27 cellular contexts compared by ENCODE assay signal in the genomic region with DNA sequence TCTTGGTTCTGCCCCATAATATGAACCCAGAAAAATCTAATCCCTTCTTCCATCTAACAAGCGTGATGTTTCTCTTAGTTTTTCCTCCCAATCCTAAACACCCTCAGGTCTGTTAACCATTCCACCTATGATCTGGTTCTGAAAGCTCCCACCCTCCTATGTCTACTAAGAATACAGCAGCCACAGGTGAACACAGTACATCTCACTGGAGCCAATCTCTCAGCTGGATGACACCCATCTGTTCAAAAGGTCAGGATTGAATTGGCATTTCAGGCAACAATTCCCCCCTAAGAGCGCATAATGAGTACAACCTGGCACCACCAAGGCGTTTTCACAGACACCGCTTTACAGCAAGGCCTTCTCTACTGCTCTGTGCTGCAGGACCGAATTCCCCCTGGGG. TPM values are rescaled to one million over a fixed set of nuclear protein-coding genes. Genes with fewer than 3 reads are reported as not detected.
DNase-seq lines count a peak whose midpoint lies in the region; TF ChIP-seq lines count a peak whose summit lies in the region.
"Had no signal": no experiment of that assay in that cellular context is flagged by ENCODE, and none has a peak within 500 bp of the region (broad histone marks: within the 10 kb centered on the region; RNA-seq: fewer than 3 reads in every experiment).

No MANE protein-coding gene starts in this region.

- POLR2A ChIA-PET in activated CD4-positive, alpha-beta memory T cell treated with anti-CD3 and anti-CD28 coated beads for 36 hours (lab: Charles Lee): no interaction called here

- H3F3A ChIP-seq in smooth muscle cell (ENCODE audit: low read depth): no peaks in the 10 kb centered on the region

- no peaks in the 10 kb centered on the region for H3K9me3 Mint-ChIP-seq in activated naive CD8-positive, alpha-beta T cell (ENCODE audit: low read depth)
- H3K9me3 Mint-ChIP-seq in activated naive CD8-positive, alpha-beta T cell treated with anti-CD3 and anti-CD28 coated beads for 36 hours: peaks cover 2% of the 10 kb centered on the region
- no peaks in the 10 kb centered on the region for H3K9me3 Mint-ChIP-seq in activated CD4-positive, alpha-beta memory T cell treated with anti-CD3 and anti-CD28 coated beads for 36 hours
- H3K9me3 Mint-ChIP-seq in dendritic cell treated with granulocyte-macrophage colony-stimulating factor and Interleukin-4, amounts not matched to agents 40 ng/mL and 50 ng/mL, for 4 days: no peaks in the 10 kb centered on the region
- H3K9me3 Mint-ChIP-seq: memory B cell had no signal

- intact Hi-C loops in activated CD4-positive, alpha-beta memory T cell treated with anti-CD3 and anti-CD28 coated beads for 36 hours (cut with micrococcal nuclease): no loop called here
- intact Hi-C loops in dendritic cell treated with granulocyte-macrophage colony-stimulating factor and Interleukin-4, amounts not matched to agents 40 ng/mL and 50 ng/mL, for 4 days (cut with micrococcal nuclease): no loop called here

- H3K9me3 ChIP-seq in subcutaneous abdominal adipose tissue (ENCODE audit: control insufficient read depth in 5 of 5, low read length in 5 of 5) (no peaks in the 10 kb centered on the region), smooth muscle cell (replicated peaks; ENCODE audit: low read depth) (no peaks in the 10 kb centered on the region)
- H3K9me3 ChIP-seq: BLaER1 treated with 17β-estradiol and CSF1 and Interleukin-3, amounts not matched to agents 10 nM and 100 nM; thoracic aorta had no signal

- H3K27ac ChIP-seq in subcutaneous abdominal adipose tissue (ENCODE audit: low read depth, low read length): peak overlapping the region; percentile 13
- H3K27ac ChIP-seq in smooth muscle cell (ENCODE audit: low read depth): no peak overlapping the region
- H3K27ac ChIP-seq: coronary artery, thoracic aorta had no signal

- H3K27ac Mint-ChIP-seq in activated naive CD8-positive, alpha-beta T cell: peak overlapping the region; percentile 43
- H3K27ac Mint-ChIP-seq in activated naive CD8-positive, alpha-beta T cell treated with anti-CD3 and anti-CD28 coated beads for 36 hours: no peak overlapping the region
- H3K27ac Mint-ChIP-seq in activated CD4-positive, alpha-beta memory T cell treated with anti-CD3 and anti-CD28 coated beads for 36 hours: peak overlapping the region; percentile 44
- H3K27ac Mint-ChIP-seq in dendritic cell treated with granulocyte-macrophage colony-stimulating factor and Interleukin-4, amounts not matched to agents 40 ng/mL and 50 ng/mL, for 4 days: peak overlapping the region; percentile 88
- H3K27ac Mint-ChIP-seq: memory B cell had no signal

- no peak overlapping the region for H3K4me3 ChIP-seq in subcutaneous abdominal adipose tissue (ENCODE audit: low read depth in 1 of 5, low read length in 5 of 5)
- H3K4me3 ChIP-seq in smooth muscle cell: no peak overlapping the region
- H3K4me3 ChIP-seq: BLaER1 treated with 17β-estradiol and CSF1 and Interleukin-3, amounts not matched to agents 10 nM and 100 nM; coronary artery; GM23248; thoracic aorta had no signal

- no peak for DNase-seq in activated naive CD8-positive, alpha-beta T cell treated with anti-CD3 and anti-CD28 coated beads for 36 hours
- no peak for DNase-seq in activated CD4-positive, alpha-beta memory T cell treated with anti-CD3 and anti-CD28 coated beads for 36 hours
- DNase-seq in smooth muscle cell (lab: John Stamatoyannopoulos, UW; ENCODE audit: unreplicated experiment): no peak
- no peak for DNase-seq in nucleus accumbens (lab: John Stamatoyannopoulos, UW)
- no peak for DNase-seq in T-helper 9 cell
- DNase-seq: activated CD8-positive, alpha-beta memory T cell treated with anti-CD3 and anti-CD28 coated beads for 24 hours; activated naive CD4-positive, alpha-beta T cell treated with Interleukin-2 at 50 U/mL for 16 hours; activated T-cell treated with anti-CD3 and anti-CD28 coated beads, Interleukin-2, amount 50 U/mL, for 1 hour; aorta; glutamatergic neuron; IMR-90; MV-4-11; NCI-H1436 treated with DMSO at 0.1 percent for 48 hours; NCI-H774; small intestine; stimulated activated naive CD4-positive, alpha-beta T cell treated with Interleukin-2 at 50 U/mL for 16 hours had no signal

- no peak overlapping the region for H2AFZ ChIP-seq in smooth muscle cell (ENCODE audit: low read depth)
- H2AFZ ChIP-seq: GM23248 had no signal

- H3K36me3 ChIP-seq in subcutaneous abdominal adipose tissue (ENCODE audit: control insufficient read depth in 5 of 5, insufficient read depth in 5 of 5, low read length in 5 of 5) (peaks cover 8 to 58% (median 45%) of the 10 kb centered on the region in 5 donors), smooth muscle cell (ENCODE audit: low read depth) (peaks cover 5% of the 10 kb centered on the region)

- no peak overlapping the region for H3K4me2 ChIP-seq in smooth muscle cell

- CTCF ChIA-PET in activated CD4-positive, alpha-beta memory T cell treated with anti-CD3 and anti-CD28 coated beads for 36 hours (lab: Charles Lee): no interaction called here

- H3K9ac ChIP-seq in subcutaneous abdominal adipose tissue (ENCODE audit: low read length in 5 of 5) (no peak overlapping the region), smooth muscle cell (ENCODE audit: low read depth) (no peak overlapping the region)
- H3K9ac ChIP-seq: BLaER1 treated with 17β-estradiol and CSF1 and Interleukin-3, amounts not matched to agents 10 nM and 100 nM; GM23248 had no signal

- no peaks in the 10 kb centered on the region for H3K27me3 Mint-ChIP-seq in activated naive CD8-positive, alpha-beta T cell
- no peaks in the 10 kb centered on the region for H3K27me3 Mint-ChIP-seq in activated naive CD8-positive, alpha-beta T cell treated with anti-CD3 and anti-CD28 coated beads for 36 hours
- H3K27me3 Mint-ChIP-seq in activated CD4-positive, alpha-beta memory T cell treated with anti-CD3 and anti-CD28 coated beads for 36 hours: no peaks in the 10 kb centered on the region
- no peaks in the 10 kb centered on the region for H3K27me3 Mint-ChIP-seq in dendritic cell treated with granulocyte-macrophage colony-stimulating factor and Interleukin-4, amounts not matched to agents 40 ng/mL and 50 ng/mL, for 4 days
- H3K27me3 Mint-ChIP-seq: memory B cell had no signal

- peaks cover 0 to 48% (median 37%) of the 10 kb centered on the region in 5 donors for H3K4me1 ChIP-seq in subcutaneous abdominal adipose tissue (ENCODE audit: control insufficient read depth in 5 of 5, insufficient read depth in 5 of 5, low read length in 5 of 5)
- H3K4me1 ChIP-seq in smooth muscle cell (ENCODE audit: low read depth): no peaks in the 10 kb centered on the region

- 98% methylated on average over 5 of the region's 5 CpGs for WGBS in smooth muscle cell (ENCODE audit: low lambda C conversion rate)

- no peak for TF ChIP-seq CTCF in smooth muscle cell (IDR thresholded peaks at IDR 0.05; ENCODE audit: borderline replicate concordance, insufficient read depth, poor library complexity, severe bottlenecking)

- H3K4me3 Mint-ChIP-seq in activated naive CD8-positive, alpha-beta T cell: no peak overlapping the region
- no peak overlapping the region for H3K4me3 Mint-ChIP-seq in activated naive CD8-positive, alpha-beta T cell treated with anti-CD3 and anti-CD28 coated beads for 36 hours
- no peak overlapping the region for H3K4me3 Mint-ChIP-seq in activated CD4-positive, alpha-beta memory T cell treated with anti-CD3 and anti-CD28 coated beads for 36 hours
- no peak overlapping the region for H3K4me3 Mint-ChIP-seq in dendritic cell treated with granulocyte-macrophage colony-stimulating factor and Interleukin-4, amounts not matched to agents 40 ng/mL and 50 ng/mL, for 4 days
- H3K4me3 Mint-ChIP-seq: memory B cell had no signal

- peaks cover 18% of the 10 kb centered on the region for H3K36me3 Mint-ChIP-seq in activated naive CD8-positive, alpha-beta T cell
- H3K36me3 Mint-ChIP-seq in activated naive CD8-positive, alpha-beta T cell treated with anti-CD3 and anti-CD28 coated beads for 36 hours: peaks cover 28% of the 10 kb centered on the region
- peaks cover 34% of the 10 kb centered on the region for H3K36me3 Mint-ChIP-seq in activated CD4-positive, alpha-beta memory T cell treated with anti-CD3 and anti-CD28 coated beads for 36 hours
- H3K36me3 Mint-ChIP-seq in dendritic cell treated with granulocyte-macrophage colony-stimulating factor and Interleukin-4, amounts not matched to agents 40 ng/mL and 50 ng/mL, for 4 days (ENCODE audit: low read depth): peaks cover 63% of the 10 kb centered on the region

- H3K4me1 Mint-ChIP-seq in activated naive CD8-positive, alpha-beta T cell (ENCODE audit: low read depth): peaks cover 56% of the 10 kb centered on the region
- peaks cover 48% of the 10 kb centered on the region for H3K4me1 Mint-ChIP-seq in activated naive CD8-positive, alpha-beta T cell treated with anti-CD3 and anti-CD28 coated beads for 36 hours
- H3K4me1 Mint-ChIP-seq in activated CD4-positive, alpha-beta memory T cell treated with anti-CD3 and anti-CD28 coated beads for 36 hours (ENCODE audit: low read depth): peaks cover 61% of the 10 kb centered on the region
- H3K4me1 Mint-ChIP-seq in dendritic cell treated with granulocyte-macrophage colony-stimulating factor and Interleukin-4, amounts not matched to agents 40 ng/mL and 50 ng/mL, for 4 days (ENCODE audit: low read depth): peaks cover 65% of the 10 kb centered on the region

- H3K79me2 ChIP-seq in smooth muscle cell (ENCODE audit: low read depth): no peaks in the 10 kb centered on the region

- peaks cover 7% of the 10 kb centered on the region for H4K20me1 ChIP-seq in smooth muscle cell (ENCODE audit: low read depth)
- H4K20me1 ChIP-seq: BLaER1 treated with 17β-estradiol and CSF1 and Interleukin-3, amounts not matched to agents 10 nM and 100 nM had no signal

- no peaks in the 10 kb centered on the region for H3K27me3 ChIP-seq in subcutaneous abdominal adipose tissue (ENCODE audit: control insufficient read depth in 5 of 5, insufficient read depth in 4 of 5, low read length in 5 of 5)
- H3K27me3 ChIP-seq in smooth muscle cell (ENCODE audit: low read depth): no peaks in the 10 kb centered on the region
- H3K27me3 ChIP-seq: BLaER1 treated with 17β-estradiol and CSF1 and Interleukin-3, amounts not matched to agents 10 nM and 100 nM had no signal

RNA-seq across cellular contexts. Expression of a gene that starts 19.0 kb away (rescaled TPM):
- under 1 TPM in 1 of 2 experiments, not detected in 1; 0.33 TPM for total RNA-seq in activated naive CD8-positive, alpha-beta T cell treated with anti-CD3 and anti-CD28 coated beads for 36 hours
- total RNA-seq in activated CD4-positive, alpha-beta memory T cell treated with anti-CD3 and anti-CD28 coated beads for 36 hours: under 1 TPM in 1 of 2 experiments, not detected in 1; 0.24 TPM
- total RNA-seq in smooth muscle cell: 1.2 and 2.5 TPM in 2 replicates
- 3.2 and 3.8 TPM in 2 replicates for polyA plus RNA-seq in smooth muscle cell
- total RNA-seq: aorta, bronchial epithelial cell, GM23248, thoracic aorta had no signal

RNA-seq across cellular contexts. Expression of a gene that starts 26.7 kb away (rescaled TPM):
- total RNA-seq in activated naive CD8-positive, alpha-beta T cell treated with anti-CD3 and anti-CD28 coated beads for 36 hours: not detected
- not detected for total RNA-seq in activated CD4-positive, alpha-beta memory T cell treated with anti-CD3 and anti-CD28 coated beads for 36 hours
- total RNA-seq in smooth muscle cell: not detected in 2 replicates
- polyA plus RNA-seq in smooth muscle cell: 0.54 and 1.1 TPM in 2 replicates
- total RNA-seq: aorta, bronchial epithelial cell, GM23248, IMR-90, thoracic aorta, urinary bladder had no signal
- polyA plus RNA-seq: esophagus, GM23248, IMR-90 had no signal

RNA-seq across cellular contexts. Expression of a gene that starts 33.3 kb away (rescaled TPM):
- total RNA-seq in activated naive CD8-positive, alpha-beta T cell treated with anti-CD3 and anti-CD28 coated beads for 36 hours: not detected
- not detected for total RNA-seq in activated CD4-positive, alpha-beta memory T cell treated with anti-CD3 and anti-CD28 coated beads for 36 hours
- total RNA-seq in smooth muscle cell: not detected in 2 replicates
- 0.14 and 0.15 TPM in 2 replicates for polyA plus RNA-seq in smooth muscle cell
- total RNA-seq: aorta, bronchial epithelial cell, GM23248, IMR-90, urinary bladder had no signal
- polyA plus RNA-seq: GM23248, IMR-90 had no signal
